ENCODE assay signal across 10 cellular contexts in the genomic region with DNA sequence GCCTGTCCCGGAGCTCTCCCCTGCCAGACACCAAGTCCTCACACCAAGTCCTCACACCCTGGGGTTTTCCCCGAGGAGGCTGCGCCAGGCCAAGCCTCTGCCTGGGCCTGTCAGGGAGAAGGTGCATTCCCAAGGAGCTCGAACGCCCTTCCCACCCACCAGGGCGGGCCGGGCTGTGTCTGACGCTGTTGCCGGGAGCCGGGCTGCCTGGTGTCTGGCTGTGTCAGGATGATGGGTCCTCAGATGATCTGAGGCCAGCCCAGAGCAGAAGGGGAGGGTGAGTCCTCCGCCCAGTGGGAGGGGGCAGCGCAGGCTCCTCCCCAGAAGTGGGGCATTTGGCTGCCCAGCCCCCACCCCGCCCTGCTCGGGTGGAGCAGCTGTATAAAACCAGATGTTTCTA. TPM values are rescaled to one million over a fixed set of nuclear protein-coding genes. Genes with fewer than 3 reads are reported as not detected.
DNase-seq lines count a peak whose midpoint lies in the region; ATAC-seq and TF ChIP-seq lines count a peak whose summit lies in the region.
"Had no signal": no experiment of that assay in that cellular context is flagged by ENCODE, and none has a peak within 500 bp of the region (broad histone marks: within the 10 kb centered on the region; RNA-seq: fewer than 3 reads in every experiment).

No MANE protein-coding gene starts in this region.

- ATAC-seq in activated naive CD8-positive, alpha-beta T cell treated with anti-CD3 and anti-CD28 coated beads, Interleukin-2, amount 50 U/mL, for 24 hours = no peak
- ATAC-seq in GM19351 (IDR thresholded peaks at IDR 0.05; ENCODE audit: unreplicated experiment) (no peak), HG03095 (IDR thresholded peaks at IDR 0.05; ENCODE audit: unreplicated experiment) (no peak), GM18502 (IDR thresholded peaks at IDR 0.05; ENCODE audit: poor library complexity, unreplicated experiment) (no peak)
- ATAC-seq: activated T-helper 17 cell treated with anti-CD3 and anti-CD28 coated beads, Interleukin-2, amount 50 U/mL, for 72 hours had no signal

- DNase-seq in HFFc6 (peak; percentile 36), mammary epithelial cell (peak; percentile 100), iPS-NIHi11 (ENCODE audit: low spot score) (peak; percentile 65)
- no peak for DNase-seq in activated naive CD8-positive, alpha-beta T cell treated with anti-CD3 and anti-CD28 coated beads, Interleukin-2, amount 50 U/mL, for 24 hours

- TF ChIP-seq CTCF in HFFc6 (IDR thresholded peaks at IDR 0.05) (no peak), mammary epithelial cell (conservative IDR thresholded peaks at IDR 0.05 in 1 of 2, IDR thresholded peaks at IDR 0.05 in 1 of 2; ENCODE audit: extremely low read depth in 1 of 2, insufficient read depth in 1 of 2, low read depth in 1 of 2, low read length in 2 of 2) (no peak)

- H3K27ac ChIP-seq in mammary epithelial cell (ENCODE audit: insufficient read depth, low read depth, low read length) = peak overlapping the region; percentile 87
- H3K27ac ChIP-seq: SJSA1 had no signal

- H3K36me3 ChIP-seq in mammary epithelial cell (ENCODE audit: insufficient read depth, low read length) (no peaks in the 10 kb centered on the region), skeletal muscle satellite cell (ENCODE audit: insufficient read depth, low read length) (no peaks in the 10 kb centered on the region)
- H3K36me3 ChIP-seq: SJSA1 had no signal

- in situ Hi-C loops in mammary epithelial cell (cut with MboI; ENCODE audit: low sequenced_read_pairs in 2 of 2) = no loop called here

- H4K20me1 ChIP-seq in mammary epithelial cell (ENCODE audit: insufficient read depth, low read length) = no peaks in the 10 kb centered on the region

- peak overlapping the region; percentile 18; the same call in 1 of the 2 replicates for H3K4me3 Mint-ChIP-seq in HFFc6
- no peak overlapping the region for H3K4me3 Mint-ChIP-seq in activated naive CD8-positive, alpha-beta T cell treated with anti-CD3 and anti-CD28 coated beads, Interleukin-2, amount 50 U/mL, for 24 hours
- H3K4me3 Mint-ChIP-seq: activated T-helper 17 cell treated with anti-CD3 and anti-CD28 coated beads, Interleukin-2, amount 50 U/mL, for 72 hours had no signal

- CTCF ChIA-PET in mammary epithelial cell (lab: Charles Lee; ENCODE audit: low non-redundant PET) = interaction anchor here (0.7 kb wide), 1 partner anchor 338 kb away, joined by 22 read pairs; a partner anchor contains a TSS

- H3K9me3 Mint-ChIP-seq in HFFc6 = peaks cover 5% of the 10 kb centered on the region
- H3K9me3 Mint-ChIP-seq in activated naive CD8-positive, alpha-beta T cell treated with anti-CD3 and anti-CD28 coated beads, Interleukin-2, amount 50 U/mL, for 24 hours = peaks cover 4% of the 10 kb centered on the region

- H3K4me3 ChIP-seq in mammary epithelial cell (replicated peaks in 1 of 3; ENCODE audit: insufficient read depth in 1 of 3, low read depth in 2 of 3, low read length in 3 of 3) = no peak overlapping the region
- H3K4me3 ChIP-seq in skeletal muscle satellite cell (ENCODE audit: low read length) = no peak overlapping the region
- H3K4me3 ChIP-seq: SJSA1 had no signal

- H3K36me3 Mint-ChIP-seq in HFFc6 (ENCODE audit: low read depth) = no peaks in the 10 kb centered on the region
- no peaks in the 10 kb centered on the region for H3K36me3 Mint-ChIP-seq in activated naive CD8-positive, alpha-beta T cell treated with anti-CD3 and anti-CD28 coated beads, Interleukin-2, amount 50 U/mL, for 24 hours (ENCODE audit: low read depth)

- H3K4me1 Mint-ChIP-seq in HFFc6 (ENCODE audit: low read depth) = peaks cover 31% of the 10 kb centered on the region
- H3K4me1 Mint-ChIP-seq in activated naive CD8-positive, alpha-beta T cell treated with anti-CD3 and anti-CD28 coated beads, Interleukin-2, amount 50 U/mL, for 24 hours = no peaks in the 10 kb centered on the region
- H3K4me1 Mint-ChIP-seq: activated T-helper 17 cell treated with anti-CD3 and anti-CD28 coated beads, Interleukin-2, amount 50 U/mL, for 72 hours had no signal

- H2AFZ ChIP-seq in mammary epithelial cell (ENCODE audit: low read depth, low read length) = peak overlapping the region; percentile 49

- H3K4me2 ChIP-seq in mammary epithelial cell (ENCODE audit: insufficient read depth, low read depth, low read length) (no peak overlapping the region), skeletal muscle satellite cell (ENCODE audit: low read length) (peak overlapping the region; percentile 38)

- no peaks in the 10 kb centered on the region for H3K79me2 ChIP-seq in mammary epithelial cell (ENCODE audit: insufficient read depth, low read length)

- BruUV-seq in mammary epithelial cell (replicated peaks; lab: Mats Ljungman, UMichigan) = no TSS peak

- 7% methylated on average over 5 of the region's 14 CpGs for WGBS in mammary epithelial cell (ENCODE audit: low coverage, missing lambda C conversion rate)

- H3K9ac ChIP-seq in mammary epithelial cell (ENCODE audit: insufficient read depth, low read length) (peak overlapping the region; percentile 45), skeletal muscle satellite cell (ENCODE audit: low read depth, low read length) (peak overlapping the region; percentile 64)

- H3K27me3 Mint-ChIP-seq in HFFc6 (ENCODE audit: insufficient read depth) = peaks cover 33% of the 10 kb centered on the region
- peaks cover 40% of the 10 kb centered on the region for H3K27me3 Mint-ChIP-seq in activated naive CD8-positive, alpha-beta T cell treated with anti-CD3 and anti-CD28 coated beads, Interleukin-2, amount 50 U/mL, for 24 hours

- peak overlapping the region; percentile 15; the same call in 1 of the 2 replicates for H3K27ac Mint-ChIP-seq in HFFc6
- no peak overlapping the region for H3K27ac Mint-ChIP-seq in activated naive CD8-positive, alpha-beta T cell treated with anti-CD3 and anti-CD28 coated beads, Interleukin-2, amount 50 U/mL, for 24 hours
- H3K27ac Mint-ChIP-seq: activated T-helper 17 cell treated with anti-CD3 and anti-CD28 coated beads, Interleukin-2, amount 50 U/mL, for 72 hours had no signal

- H3K27me3 ChIP-seq in mammary epithelial cell (ENCODE audit: insufficient read depth, low read length) = no peaks in the 10 kb centered on the region
- peaks cover 14% of the 10 kb centered on the region for H3K27me3 ChIP-seq in skeletal muscle satellite cell (ENCODE audit: control insufficient read depth, insufficient read depth, low read length)

- dilution Hi-C loops in mammary epithelial cell (cut with HindIII; ENCODE audit: low sequenced_read_pairs) = no loop called here

- peaks cover 5% of the 10 kb centered on the region for H3K9me3 ChIP-seq in mammary epithelial cell (replicated peaks; ENCODE audit: insufficient read depth, low read length)
- H3K9me3 ChIP-seq in skeletal muscle satellite cell (replicated peaks; ENCODE audit: low read length) = no peaks in the 10 kb centered on the region
- H3K9me3 ChIP-seq: SJSA1 had no signal

- intact Hi-C loops in mammary epithelial cell (cut with micrococcal nuclease) = loop anchor here (1.0 to 2.0 kb wide), 3 partner anchors 14 to 37 kb away; no protein-coding TSS in a partner anchor

- H3K4me1 ChIP-seq in mammary epithelial cell (ENCODE audit: insufficient read depth, low read length) (peaks cover 23% of the 10 kb centered on the region), skeletal muscle satellite cell (ENCODE audit: control insufficient read depth, insufficient read depth, low read length) (peaks cover 27% of the 10 kb centered on the region)
- H3K4me1 ChIP-seq: SJSA1 had no signal

RNA-seq across cellular contexts. Expression of a gene that starts 2.3 kb away (rescaled TPM):
- total RNA-seq in HFFc6 (2021; fragmentation: NEBNext Ultra II Directional; extraction: Animal tissue kit (Norgen Biotek cat#: 25700)) = not detected
- under 1 TPM in 1 of 2 donors, not detected in 1; 0.82 TPM for total RNA-seq in mammary epithelial cell
- 0.05 TPM for polyA plus RNA-seq in mammary epithelial cell
- not detected for polyA minus RNA-seq in mammary epithelial cell
- total RNA-seq in skeletal muscle satellite cell (2012; rRNA removed) = 72.3 and 84.2 TPM in 2 replicates
- total RNA-seq: activated T-helper 17 cell treated with anti-CD3 and anti-CD28 coated beads, Interleukin-2, amount 50 U/mL, for 72 hours; SJSA1 had no signal

RNA-seq across cellular contexts. Expression of a gene that starts 25.6 kb away (rescaled TPM):
- under 1 TPM in 5 of 6 experiments, not detected in 1; 0.26 to 0.53 (median 0.34) TPM for total RNA-seq in HFFc6 (2021; fragmentation: NEBNext Ultra II Directional; extraction: Animal tissue kit (Norgen Biotek cat#: 25700))
- under 1 TPM; under 0.01 to 0.31 TPM for total RNA-seq in mammary epithelial cell
- polyA plus RNA-seq in mammary epithelial cell = 1.2 TPM
- 19.9 TPM for polyA minus RNA-seq in mammary epithelial cell
- total RNA-seq in skeletal muscle satellite cell (2012; rRNA removed) = 2.3 and 2.4 TPM in 2 replicates
- total RNA-seq: activated T-helper 17 cell treated with anti-CD3 and anti-CD28 coated beads, Interleukin-2, amount 50 U/mL, for 72 hours; SJSA1 had no signal

RNA-seq across cellular contexts. Expression of a gene that starts 32.9 kb away (rescaled TPM):
- total RNA-seq in HFFc6 (2021; fragmentation: NEBNext Ultra II Directional; extraction: Animal tissue kit (Norgen Biotek cat#: 25700)) = 10 to 100 TPM; 12.2 to 14.9 (median 13.3) TPM
- 10 to 100 TPM in 1 of 2 donors, 1 to 10 TPM in 1; 3.7 to 16.1 TPM for total RNA-seq in mammary epithelial cell
- 5.2 TPM for polyA plus RNA-seq in mammary epithelial cell
- polyA minus RNA-seq in mammary epithelial cell = 1.2 TPM
- 3.7 and 8.9 TPM in 2 replicates for total RNA-seq in skeletal muscle satellite cell (2012; rRNA removed)

RNA-seq across cellular contexts. Expression of a gene that starts 34.9 kb away (rescaled TPM):
- total RNA-seq in HFFc6 (2021; fragmentation: NEBNext Ultra II Directional; extraction: Animal tissue kit (Norgen Biotek cat#: 25700)) = not detected
- not detected for total RNA-seq in mammary epithelial cell
- polyA plus RNA-seq in mammary epithelial cell = 0.08 TPM
- polyA minus RNA-seq in mammary epithelial cell = not detected
- 0.22 and 0.76 TPM in 2 replicates for total RNA-seq in skeletal muscle satellite cell (2012; rRNA removed)
- total RNA-seq: activated T-helper 17 cell treated with anti-CD3 and anti-CD28 coated beads, Interleukin-2, amount 50 U/mL, for 72 hours; SJSA1 had no signal
